ENCODE assay signal across 25 cellular contexts in genomic region chr17:40360091-40360490, GRCh38. TPM values are rescaled to one million over a fixed set of nuclear protein-coding genes. Genes with fewer than 3 reads are reported as not detected.
DNase-seq lines count a peak whose midpoint lies in the region; TF ChIP-seq lines count a peak whose summit lies in the region.
"Had no signal": no experiment of that assay in that cellular context is flagged by ENCODE, and none has a peak within 500 bp of the region (broad histone marks: within the 10 kb centered on the region; RNA-seq: fewer than 3 reads in every experiment).

No MANE protein-coding gene starts in this region.

- CTCF ChIA-PET in HEK293 (lab: Yijun Ruan, JAX), result interaction anchor here (0.6 to 16.1 kb wide), 10 partner anchors 21 to 1200 kb away, joined by 3 to 453 read pairs (median 4); partner anchors contain the start of gene RARA

- no peak overlapping the region for H3K4me2 ChIP-seq in osteoblast (ENCODE audit: insufficient read depth, low read length)
- H3K4me2 ChIP-seq: KMS-11, PC-9 had no signal

- H3K4me3 ChIP-seq in HEK293 (ENCODE audit: low read depth, low read length) (no peak overlapping the region), osteoblast (ENCODE audit: insufficient read depth, low read length) (no peak overlapping the region)
- H3K4me3 ChIP-seq: GM23248, HAP-1, PC-9, SJCRH30 had no signal

- TF ChIP-seq CTCF in HEK293 (tag by site-specific recombination; IDR thresholded peaks at IDR 0.05) (no peak), osteoblast (IDR thresholded peaks at IDR 0.05; ENCODE audit: extremely low read depth, low read depth, low read length) (no peak), GM20000 (IDR thresholded peaks at IDR 0.05; ENCODE audit: extremely low read depth, missing control alignments) (no peak)

- POLR2A ChIA-PET in HEK293 (lab: Yijun Ruan, JAX), result no interaction called here

- H3K4me1 ChIP-seq in HEK293 (ENCODE audit: control insufficient read depth, insufficient read depth, low read length), result no peaks in the 10 kb centered on the region
- peaks cover 16% of the 10 kb centered on the region for H3K4me1 ChIP-seq in osteoblast (ENCODE audit: insufficient read depth, low read length)

- H3K27me3 ChIP-seq in osteoblast (ENCODE audit: insufficient read depth, low read length), result no peaks in the 10 kb centered on the region

- H3K27ac ChIP-seq in HEK293 (ENCODE audit: extremely low read depth, low read depth, low read length) (no peak overlapping the region), osteoblast (ENCODE audit: low read depth, low read length) (no peak overlapping the region)
- H3K27ac ChIP-seq: GM23248, KMS-11, PC-9, SJCRH30 had no signal

- H3K79me2 ChIP-seq in osteoblast (ENCODE audit: insufficient read depth, low read length), result peaks cover 6% of the 10 kb centered on the region

- H3K36me3 ChIP-seq in HEK293 (ENCODE audit: control insufficient read depth in 2 of 2, insufficient read depth in 1 of 2, low read length in 2 of 2) (peaks cover 0 to 11% of the 10 kb centered on the region in 2 experiments; a peak in 1 of 3 replicates), osteoblast (ENCODE audit: insufficient read depth, low read length) (peaks cover 6% of the 10 kb centered on the region)

- no peak for TF ChIP-seq POLR2A in erythroblast (IDR thresholded peaks at IDR 0.05; ENCODE audit: low read length)

- peak; percentile 30 for DNase-seq in D341Med (ENCODE audit: low spot score)
- peak; percentile 50 for DNase-seq in islet precursor cell
- DNase-seq in osteoblast (ENCODE audit: insufficient read length, low spot score, missing footprints), result peak; percentile 46
- no peak for DNase-seq in middle frontal gyrus (ENCODE audit: extremely low spot score, low spot score)
- no peak for DNase-seq in erythroblast (lab: John Stamatoyannopoulos, UW)
- DNase-seq in GM20000 (ENCODE audit: low spot score), result no peak
- DNase-seq: C1 segment of cervical spinal cord; CD4-positive, alpha-beta memory T cell; COR-L47; DMS79 treated with DMSO at 0.1 percent for 48 hours; GM23248; NCI-H1048; NCI-H1417; NCI-H1694; NCI-H2029 treated with DMSO at 0.1 percent for 48 hours; NCI-H2227 treated with DMSO at 0.1 percent for 48 hours; NCI-H526 treated with DMSO at 0.1 percent for 48 hours; PC-9; SJCRH30 had no signal

- H4K20me1 ChIP-seq in osteoblast (ENCODE audit: insufficient read depth, low read length), result peaks cover 4% of the 10 kb centered on the region

- no peaks in the 10 kb centered on the region for H3K9me3 ChIP-seq in HEK293 (ENCODE audit: control insufficient read depth, insufficient read depth, low read depth, low read length)
- no peaks in the 10 kb centered on the region for H3K9me3 ChIP-seq in osteoblast (ENCODE audit: low read depth, low read length)
- H3K9me3 ChIP-seq: HAP-1, SJCRH30 had no signal

- H2AFZ ChIP-seq in osteoblast (ENCODE audit: low read length), result no peak overlapping the region
- H2AFZ ChIP-seq: GM23248, PC-9 had no signal

TF ChIP-seq in HEK293, 187 proteins besides CTCF, POLR2A, EP300 and RAD21:
- TF ChIP-seq GLIS1 (tag by site-specific recombination; IDR thresholded peaks at IDR 0.05), result peak; percentile 31; the same call in 1 of the 2 replicates
- no peak for TF ChIP-seq ZNF157 (tag by site-specific recombination; IDR thresholded peaks at IDR 0.05)

RNA-seq across cellular contexts. Expression of gene GJD3, which starts 4.4 kb away (rescaled TPM):
- 1.8 and 2.7 TPM in 2 replicates for total RNA-seq in osteoblast
- total RNA-seq: A673; CD4-positive, alpha-beta memory T cell; NCI-H460; PC-9; RPMI7951; SJCRH30 had no signal

RNA-seq across cellular contexts. Expression of gene RARA, which starts 51.1 kb away (rescaled TPM):
- 31.1 and 32.4 TPM in 2 replicates for total RNA-seq in osteoblast

RNA-seq across cellular contexts. Expression of gene TOP2A, which starts 57.6 kb away (rescaled TPM):
- 14.5 and 15.9 TPM in 2 replicates for total RNA-seq in osteoblast

Comparison
In these comparisons a context has a peak if more than half of its experiments do, and no peak if none do; other contexts are left out.
1. DNase-seq: peak in D341Med (single experiment), islet precursor cell (single experiment) and osteoblast (single experiment); none in middle frontal gyrus (single experiment), erythroblast (0 of 2) and GM20000 (single experiment).